ENCODE assay signal across 28 cellular contexts in the genomic region with DNA sequence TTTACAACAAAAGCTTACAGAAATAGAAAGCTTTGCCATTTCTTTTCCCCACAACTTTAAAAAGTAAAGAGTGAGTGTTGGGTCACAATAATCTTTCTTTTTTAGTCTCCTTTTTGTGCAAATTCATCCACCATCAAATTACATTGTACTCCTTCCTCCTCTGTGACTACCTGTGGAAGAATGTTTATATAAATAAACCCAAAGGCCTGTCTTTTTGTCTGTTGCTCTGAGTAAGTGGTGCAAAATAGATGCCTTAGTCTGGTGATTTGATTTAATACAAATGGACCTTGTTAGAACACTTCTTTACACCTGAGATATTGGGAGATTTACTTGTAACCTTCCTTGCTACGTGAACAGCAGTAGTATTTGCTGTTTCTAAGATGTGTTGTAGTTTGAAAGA. TPM values are rescaled to one million over a fixed set of nuclear protein-coding genes. Genes with fewer than 3 reads are reported as not detected.
"Had no signal": no experiment of that assay in that cellular context is flagged by ENCODE, and none has a peak within 500 bp of the region (broad histone marks: within the 10 kb centered on the region; RNA-seq: fewer than 3 reads in every experiment).

No MANE protein-coding gene starts in this region.

- H3K27ac ChIP-seq: ascending aorta, left ventricle myocardium inferior, pancreas, right lobe of liver, suprapubic skin, uterus, VCaP had no signal

- H3K27ac Mint-ChIP-seq: endodermal cell; stimulated activated naive CD8-positive, alpha-beta T cell treated with anti-CD3 and anti-CD28 coated beads, Interleukin-15, amount 100 ng/mL, for 72 hours had no signal

- DNase-seq: activated CD4-positive, alpha-beta T cell treated with anti-CD3 and anti-CD28 coated beads, Interleukin-2, amount 50 U/mL, for 1 hour; activated CD4-positive, CD25-positive, alpha-beta regulatory T cell treated with anti-CD3 and anti-CD28 coated beads, Interleukin-2, amount 50 U/mL, for 72 hours; activated CD8-positive, alpha-beta memory T cell treated with anti-CD3 and anti-CD28 coated beads, Interleukin-2, amount 50 U/mL, for 4 hours; activated naive CD4-positive, alpha-beta T cell treated with anti-CD3 and anti-CD28 coated beads, Interleukin-2, amount 50 U/mL, for 16 hours; activated T-cell treated with anti-CD3 and anti-CD28 coated beads, Interleukin-2, amount 50 U/mL, for 4 hours; dorsolateral prefrontal cortex; head of caudate nucleus; kidney glomerular epithelial cell; pancreas; small intestine; stimulated activated CD4-positive, alpha-beta T cell treated with anti-CD3 and anti-CD28 coated beads, Interleukin-4, amount 100 ng/mL, for 1 hour; stimulated activated naive CD8-positive, alpha-beta T cell treated with anti-CD3 and anti-CD28 coated beads, Interleukin-15, amount 100 ng/mL, for 72 hours; T-helper 2 cell; uterus had no signal

- H3K4me1 ChIP-seq: ascending aorta, left ventricle myocardium inferior, pancreas, right lobe of liver, suprapubic skin, uterus had no signal

- H3K27me3 Mint-ChIP-seq: stimulated activated naive CD8-positive, alpha-beta T cell treated with anti-CD3 and anti-CD28 coated beads, Interleukin-15, amount 100 ng/mL, for 72 hours had no signal

- H3K9me3 ChIP-seq: pancreas, right lobe of liver, suprapubic skin, transverse colon, uterus had no signal

- H3K27me3 ChIP-seq: ascending aorta, dorsolateral prefrontal cortex, pancreas, right lobe of liver, suprapubic skin, transverse colon, uterus had no signal

- H3K4me1 Mint-ChIP-seq: endodermal cell; stimulated activated naive CD8-positive, alpha-beta T cell treated with anti-CD3 and anti-CD28 coated beads, Interleukin-15, amount 100 ng/mL, for 72 hours had no signal

- H3K9me3 Mint-ChIP-seq: endodermal cell had no signal

- H3K4me3 Mint-ChIP-seq: activated T-cell treated with anti-CD3 and anti-CD28 coated beads, Interleukin-2, amount 50 U/mL, for 4 hours; endodermal cell; stimulated activated naive CD8-positive, alpha-beta T cell treated with anti-CD3 and anti-CD28 coated beads, Interleukin-15, amount 100 ng/mL, for 72 hours had no signal

- H3K4me3 ChIP-seq: ascending aorta, dorsolateral prefrontal cortex, left ventricle myocardium inferior, pancreas, right lobe of liver, suprapubic skin, transverse colon, uterus had no signal

- H3K36me3 ChIP-seq: ascending aorta, left ventricle myocardium inferior, pancreas, right lobe of liver, suprapubic skin, transverse colon, uterus had no signal

- ATAC-seq: activated T-cell treated with anti-CD3 and anti-CD28 coated beads, Interleukin-2, amount 50 U/mL, for 4 hours; stimulated activated naive CD8-positive, alpha-beta T cell treated with anti-CD3 and anti-CD28 coated beads, Interleukin-15, amount 100 ng/mL, for 72 hours had no signal

RNA-seq across cellular contexts. Expression of gene TAF11L2, which starts 53.5 kb away (rescaled TPM):
- total RNA-seq: activated T-cell treated with anti-CD3 and anti-CD28 coated beads, Interleukin-2, amount 50 U/mL, for 4 hours; ascending aorta; cardiac septum; endodermal cell; epithelial cell of proximal tubule; fibroblast of lung; frontal cortex; left ventricle myocardium inferior; pancreas; pulmonary artery endothelial cell; right lobe of liver; suprapubic skin; transverse colon; uterus had no signal
- polyA plus RNA-seq: adipose tissue, fibroblast of lung, neural cell, pancreas, small intestine had no signal
